ENCODE assay signal across 23 cellular contexts in genomic region chr12:131093971-131094830, GRCh38.
A peak's percentile ranks its signal among the peaks of the same experiment; 100 is the strongest.
DNase-seq lines count a peak whose midpoint lies in the region; ATAC-seq, FAIRE-seq and TF ChIP-seq lines count a peak whose summit lies in the region.
"Had no signal": no experiment of that assay in that cellular context is flagged by ENCODE, and none has a peak within 500 bp of the region (broad histone marks: within the 10 kb centered on the region; RNA-seq: fewer than 3 reads in every experiment).

No MANE protein-coding gene starts in this region.

- no peak for FAIRE-seq in kidney (lab: Jason Lieb, UNC)

- TF ChIP-seq CTCF in RWPE2 (IDR thresholded peaks at IDR 0.05; ENCODE audit: poor library complexity, severe bottlenecking) (no peak), kidney (IDR thresholded peaks at IDR 0.05; ENCODE audit: borderline replicate concordance, extremely low read depth, insufficient read depth) (no peak), spleen (IDR thresholded peaks at IDR 0.05 in 8 of 11, conservative IDR thresholded peaks at IDR 0.05 in 3 of 11) (no peak)

- no peak for TF ChIP-seq POLR2A in spleen (IDR thresholded peaks at IDR 0.05)

- H3K27ac ChIP-seq in RWPE2 (ENCODE audit: poor library complexity, severe bottlenecking) (no peak overlapping the region), kidney (ENCODE audit: low read depth in 2 of 2, low read length in 2 of 2) (no peak overlapping the region), spleen (no peak overlapping the region)
- H3K27ac ChIP-seq: upper lobe of right lung had no signal

- H3K36me3 Mint-ChIP-seq in T-helper 2 cell treated with Interferon-gamma antibody and Interleukin-4, amounts not matched to agents 5 μg/mL and 100 μg/mL, for 36 hours (ENCODE audit: low read depth) = no peaks in the 10 kb centered on the region
- H3K36me3 Mint-ChIP-seq: IgD-negative memory B cell had no signal

- H3K9me3 Mint-ChIP-seq in T-helper 2 cell treated with Interferon-gamma antibody and Interleukin-4, amounts not matched to agents 5 μg/mL and 100 μg/mL, for 36 hours = no peaks in the 10 kb centered on the region
- H3K9me3 Mint-ChIP-seq: central memory CD8-positive, alpha-beta T cell; effector memory CD8-positive, alpha-beta T cell; IgD-negative memory B cell; stimulated activated naive CD8-positive, alpha-beta T cell treated with anti-CD3 and anti-CD28 coated beads, Interleukin-15, Interleukin-2, amounts not matched to agents 100 ng/mL and 50 ng/mL, for 24 hours had no signal

- H3K4me3 ChIP-seq in RWPE2 (ENCODE audit: severe bottlenecking) (no peak overlapping the region), kidney (ENCODE audit: low read length in 2 of 2) (no peak overlapping the region), spleen (no peak overlapping the region)
- H3K4me3 ChIP-seq: lung, upper lobe of right lung had no signal

- intact Hi-C loops in kidney (cut with DNase I) (no loop called here), spleen (cut with DNase I; ENCODE audit: low total_unique reads) (no loop called here)

- H3K27ac Mint-ChIP-seq in T-helper 2 cell treated with Interferon-gamma antibody and Interleukin-4, amounts not matched to agents 5 μg/mL and 100 μg/mL, for 36 hours = peak overlapping the region; percentile 77
- H3K27ac Mint-ChIP-seq: B cell, IgD-negative memory B cell had no signal

- 83 to 90% (median 86%) methylated on average over 8 to 11 of the region's 11 CpGs for whole genome bisulfite sequencing in spleen, 5 donors

- DNase-seq in T-helper 2 cell treated with Interferon-gamma antibody and Interleukin-4, amounts not matched to agents 5 μg/mL and 100 μg/mL, for 36 hours (ENCODE audit: low spot score) = no peak
- DNase-seq in T-helper 2 cell = no peak
- DNase-seq in RWPE2 (ENCODE audit: low spot score) = peak; percentile 33
- peak; percentile 60 for DNase-seq in kidney
- DNase-seq in spleen = peak; percentile 58
- DNase-seq in DMS153 (lab: John Stamatoyannopoulos, UW) = no peak
- no peak for DNase-seq in NCI-H187 (lab: John Stamatoyannopoulos, UW)
- DNase-seq: 8988T; activated gamma-delta T cell treated with Interleukin-2 at 50 U/mL for 16 hours; anterior cingulate cortex; Calu3; effector memory CD8-positive, alpha-beta T cell; NCI-H2081 treated with DMSO at 0.1 percent for 48 hours; NCI-H510A treated with DMSO at 0.1 percent for 48 hours; occipital lobe; stimulated activated CD4-positive, alpha-beta T cell treated with anti-CD3 and anti-CD28 coated beads, Interleukin-2, amount 100 ng/mL, for 24 hours had no signal

- H3K36me3 ChIP-seq in RWPE2 (ENCODE audit: low read depth) (no peaks in the 10 kb centered on the region), kidney (ENCODE audit: control insufficient read depth in 1 of 2, insufficient read depth in 2 of 2, low read length in 2 of 2) (no peaks in the 10 kb centered on the region), spleen (no peaks in the 10 kb centered on the region)

- H3K9me3 ChIP-seq in RWPE2 (ENCODE audit: severe bottlenecking) (no peaks in the 10 kb centered on the region), kidney (ENCODE audit: control insufficient read depth in 1 of 2, low read length in 2 of 2) (no peaks in the 10 kb centered on the region), spleen (no peaks in the 10 kb centered on the region)
- H3K9me3 ChIP-seq: upper lobe of right lung had no signal

- no peak overlapping the region for H3K4me3 Mint-ChIP-seq in T-helper 2 cell treated with Interferon-gamma antibody and Interleukin-4, amounts not matched to agents 5 μg/mL and 100 μg/mL, for 36 hours
- H3K4me3 Mint-ChIP-seq: B cell had no signal

- H3K4me1 Mint-ChIP-seq in T-helper 2 cell treated with Interferon-gamma antibody and Interleukin-4, amounts not matched to agents 5 μg/mL and 100 μg/mL, for 36 hours (ENCODE audit: low read depth) = peaks cover 15% of the 10 kb centered on the region

- no peak overlapping the region for H3K9ac ChIP-seq in kidney (ENCODE audit: low read length in 2 of 2)

- no peaks in the 10 kb centered on the region for H3K27me3 ChIP-seq in RWPE2 (ENCODE audit: insufficient read depth, poor library complexity, severe bottlenecking)
- H3K27me3 ChIP-seq in spleen (replicated peaks in 1 of 7) = peaks cover 0 to 38% (median 0%) of the 10 kb centered on the region in 7 donors
- H3K27me3 ChIP-seq: upper lobe of right lung had no signal

- H3K27me3 Mint-ChIP-seq in T-helper 2 cell treated with Interferon-gamma antibody and Interleukin-4, amounts not matched to agents 5 μg/mL and 100 μg/mL, for 36 hours (ENCODE audit: low read depth) = no peaks in the 10 kb centered on the region
- H3K27me3 Mint-ChIP-seq: B cell; central memory CD8-positive, alpha-beta T cell; stimulated activated naive CD8-positive, alpha-beta T cell treated with anti-CD3 and anti-CD28 coated beads, Interleukin-15, Interleukin-2, amounts not matched to agents 100 ng/mL and 50 ng/mL, for 24 hours had no signal

- H3K4me1 ChIP-seq in RWPE2 (ENCODE audit: insufficient read depth, poor library complexity, severe bottlenecking) (no peaks in the 10 kb centered on the region), kidney (ENCODE audit: control insufficient read depth in 1 of 2, insufficient read depth in 1 of 2, low read depth in 1 of 2, low read length in 2 of 2) (no peaks in the 10 kb centered on the region), spleen (peaks cover 0 to 16% (median 9%) of the 10 kb centered on the region in 6 donors)
- H3K4me1 ChIP-seq: upper lobe of right lung had no signal

- ATAC-seq in RWPE2 (ENCODE audit: low read depth) (no peak), GM18858 (IDR thresholded peaks at IDR 0.05; ENCODE audit: unreplicated experiment) (no peak)
- ATAC-seq: upper lobe of right lung had no signal

Comparison
In these comparisons a context has a peak if more than half of its experiments do, and no peak if none do; other contexts are left out.
1. DNase-seq: peak in RWPE2 (single experiment), kidney (single experiment) and spleen (single experiment); none in T-helper 2 cell treated with Interferon-gamma antibody and Interleukin-4, amounts not matched to agents 5 μg/mL and 100 μg/mL, for 36 hours (single experiment), T-helper 2 cell (0 of 5), DMS153 (single experiment) and NCI-H187 (0 of 2).